Comparison of ENCODE assay signal across 24 cellular contexts in genomic region chr10:79254333-79255006, GRCh38.
A peak's percentile ranks its signal among the peaks of the same experiment; 100 is the strongest.
DNase-seq lines count a peak whose midpoint lies in the region; ATAC-seq, FAIRE-seq and TF ChIP-seq lines count a peak whose summit lies in the region.
"Had no signal": no experiment of that assay in that cellular context is flagged by ENCODE, and none has a peak within 500 bp of the region (broad histone marks: within the 10 kb centered on the region; RNA-seq: fewer than 3 reads in every experiment).

No MANE protein-coding gene starts in this region.

- H3K36me3 Mint-ChIP-seq in H9 (ENCODE audit: insufficient read depth in 1 of 3, low read depth in 3 of 3), result peaks cover 0 to 6% (median 3%) of the 10 kb centered on the region in 3 experiments; a peak in 2 of 7 replicates
- H3K36me3 Mint-ChIP-seq in activated T-helper 17 cell treated with anti-CD3 and anti-CD28 coated beads, Interleukin-2, amount 50 U/mL, for 72 hours (ENCODE audit: low read depth), result no peaks in the 10 kb centered on the region

- H3K4me1 Mint-ChIP-seq in H9, result peaks cover 0 to 12% of the 10 kb centered on the region in 2 experiments; a peak in 2 of 4 replicates
- H3K4me1 Mint-ChIP-seq in activated T-helper 17 cell treated with anti-CD3 and anti-CD28 coated beads, Interleukin-2, amount 50 U/mL, for 72 hours, result peaks cover 23% of the 10 kb centered on the region

- no peak overlapping the region for H3T11ph ChIP-seq in H9 (ENCODE audit: low read length)

- no peak for FAIRE-seq in GM12878 (lab: Jason Lieb, UNC)
- FAIRE-seq: D721Med, endometrium had no signal

- in situ Hi-C loops in G401 (cut with HindIII; ENCODE audit: low sequenced_read_pairs) (no loop called here), GM12878 (cut with MboI) (no loop called here)

- H4K8ac ChIP-seq in H9 (replicated peaks; ENCODE audit: insufficient read length, low read depth, low read length), result no peak overlapping the region

- no peak overlapping the region for H2BK120ac ChIP-seq in H9 (ENCODE audit: low read depth, low read length, poor library complexity, severe bottlenecking)

- no peak overlapping the region for H3K56ac ChIP-seq in H9 (ENCODE audit: insufficient read length, low read depth, low read length)

- no peak overlapping the region for H2AK5ac ChIP-seq in H9 (ENCODE audit: insufficient read length, low read length)

- H3K27ac ChIP-seq in H9 (ENCODE audit: insufficient read length, low read depth, low read length), result no peak overlapping the region
- H3K27ac ChIP-seq in GM12878 (ENCODE audit: control insufficient read depth, insufficient read depth), result peak overlapping the region; percentile 21
- H3K27ac ChIP-seq in neutrophil, result peak overlapping the region; percentile 18
- H3K27ac ChIP-seq: brain microvascular endothelial cell, thoracic aorta, WERI-Rb-1 had no signal

- no peak overlapping the region for H2BK15ac ChIP-seq in H9 (ENCODE audit: low read depth, low read length)

- H3K4me3 ChIP-seq in GM12878 (peak overlapping the region; percentile 25; the same call in 1 of the 2 replicates), neutrophil (ENCODE audit: low read depth in 1 of 2, low read length in 1 of 2) (no peak overlapping the region)
- H3K4me3 ChIP-seq: thoracic aorta had no signal

- H3K23me2 ChIP-seq in H9 (ENCODE audit: insufficient read length, low read depth, low read length, poor library complexity, severe bottlenecking), result no peaks in the 10 kb centered on the region

- peaks cover 2% of the 10 kb centered on the region for H3K27me3 Mint-ChIP-seq in H9 (ENCODE audit: low read depth)
- no peaks in the 10 kb centered on the region for H3K27me3 Mint-ChIP-seq in activated T-helper 17 cell treated with anti-CD3 and anti-CD28 coated beads, Interleukin-2, amount 50 U/mL, for 72 hours
- H3K27me3 Mint-ChIP-seq: activated naive CD8-positive, alpha-beta T cell treated with anti-CD3 and anti-CD28 coated beads, Interleukin-2, amount 50 U/mL, for 24 hours; progenitor cell of endocrine pancreas had no signal

- H3K4me2 ChIP-seq in H9 (ENCODE audit: insufficient read depth, insufficient read length, low read length) (no peak overlapping the region), GM12878 (ENCODE audit: control insufficient read depth, insufficient read depth) (peak overlapping the region; percentile 54)

- H3K27me3 ChIP-seq in H9 (ENCODE audit: insufficient read depth, low read length), result no peaks in the 10 kb centered on the region
- no peaks in the 10 kb centered on the region for H3K27me3 ChIP-seq in GM12878 (replicated peaks in 1 of 2; ENCODE audit: control insufficient read depth in 2 of 2, insufficient read depth in 2 of 2, low read length in 1 of 2)
- H3K27me3 ChIP-seq in neutrophil, result no peaks in the 10 kb centered on the region
- H3K27me3 ChIP-seq: brain microvascular endothelial cell had no signal

- H3K9ac ChIP-seq in H9 (ENCODE audit: extremely low read depth, insufficient read length, low read length), result no peak overlapping the region
- H3K9ac ChIP-seq in GM12878 (ENCODE audit: control insufficient read depth, insufficient read depth, low read length), result peak overlapping the region; percentile 36; the same call in 1 of the 2 replicates

- no peak overlapping the region for H3K4ac ChIP-seq in H9 (ENCODE audit: low read depth, low read length)

- H3K9me3 ChIP-seq in H9 (ENCODE audit: control insufficient read depth, low read depth, low read length), result no peaks in the 10 kb centered on the region
- no peaks in the 10 kb centered on the region for H3K9me3 ChIP-seq in GM12878 (replicated peaks; ENCODE audit: control insufficient read depth, insufficient read depth, low read length)
- no peaks in the 10 kb centered on the region for H3K9me3 ChIP-seq in neutrophil
- H3K9me3 ChIP-seq: thoracic aorta had no signal

- H4K20me1 ChIP-seq in H9 (ENCODE audit: control insufficient read depth, insufficient read depth, insufficient read length) (no peaks in the 10 kb centered on the region), GM12878 (ENCODE audit: control insufficient read depth, insufficient read depth) (peaks cover 12% of the 10 kb centered on the region; the same call in 1 of the 2 replicates)

- CTCF ChIA-PET in GM12878 (lab: Yijun Ruan, JAX), result interaction anchor here (0.6 to 1.6 kb wide), 2 partner anchors 32 to 91 kb away, joined by 3 to 5 read pairs; no protein-coding TSS in a partner anchor

- BruUV-seq in GM12878 (replicated peaks; lab: Mats Ljungman, UMichigan), result no TSS peak

- H3K4me1 ChIP-seq in H9 (ENCODE audit: insufficient read depth, low read length), result no peaks in the 10 kb centered on the region
- peaks cover 65% of the 10 kb centered on the region for H3K4me1 ChIP-seq in GM12878 (ENCODE audit: control insufficient read depth, insufficient read depth, low read length)
- H3K4me1 ChIP-seq in neutrophil (ENCODE audit: control insufficient read depth in 1 of 2, insufficient read depth in 1 of 2, low read depth in 1 of 2, low read length in 1 of 2), result peaks cover 32 to 36% of the 10 kb centered on the region in 2 experiments

- H3K79me2 ChIP-seq in H9 (ENCODE audit: insufficient read depth, low read length), result no peaks in the 10 kb centered on the region
- H3K79me2 ChIP-seq in GM12878 (ENCODE audit: control insufficient read depth, insufficient read depth, low read length), result peaks cover 97% of the 10 kb centered on the region

- peak; percentile 62 for DNase-seq in G401 (ENCODE audit: low spot score)
- no peak for DNase-seq in H9
- no peak for DNase-seq in GM12878 (ENCODE audit: low read depth, low spot score)
- no peak for DNase-seq in SKM-1 (lab: John Stamatoyannopoulos, UW; ENCODE audit: unreplicated experiment)
- no peak for DNase-seq in HPDE6-E6E7 (ENCODE audit: extremely low spot score)
- DNase-seq in HT-29 (ENCODE audit: low spot score), result no peak
- DNase-seq: activated CD4-positive, alpha-beta T cell treated with anti-CD3 and anti-CD28 coated beads, Interleukin-2, amount 50 U/mL, for 48 hours; activated effector memory CD4-positive, alpha-beta T cell treated with anti-CD3 and anti-CD28 coated beads, Interleukin-2, amount 50 U/mL, for 16 hours; activated naive CD8-positive, alpha-beta T cell treated with anti-CD3 and anti-CD28 coated beads, Interleukin-2, amount 50 U/mL, for 24 hours; brain microvascular endothelial cell; cortex of kidney; HCEC 1CT; NCI-H1092; NCI-H2029; NCI-H226; PC-3; WERI-Rb-1 had no signal

- H2AFZ ChIP-seq in H9 (ENCODE audit: low read length), result no peak overlapping the region
- no peak overlapping the region for H2AFZ ChIP-seq in GM12878 (ENCODE audit: control insufficient read depth, low read depth, low read length)

- no peak for TF ChIP-seq EP300 in GM12878 (IDR thresholded peaks at IDR 0.05; ENCODE audit: borderline replicate concordance in 1 of 2, control insufficient read depth in 1 of 2, low read depth in 2 of 2, low read length in 2 of 2)

- H3K9me3 Mint-ChIP-seq in H9, result no peaks in the 10 kb centered on the region
- H3K9me3 Mint-ChIP-seq in activated T-helper 17 cell treated with anti-CD3 and anti-CD28 coated beads, Interleukin-2, amount 50 U/mL, for 72 hours, result no peaks in the 10 kb centered on the region
- H3K9me3 Mint-ChIP-seq: activated naive CD8-positive, alpha-beta T cell treated with anti-CD3 and anti-CD28 coated beads, Interleukin-2, amount 50 U/mL, for 24 hours; T-helper 1 cell treated with Interleukin-12 subunit alpha and Interleukin-12 subunit beta and Interleukin-4 antibody, amounts not matched to agents 30 μg/mL and 1 μg/mL, for 36 hours had no signal

- no peak overlapping the region for H3K27ac Mint-ChIP-seq in H9
- H3K27ac Mint-ChIP-seq in activated T-helper 17 cell treated with anti-CD3 and anti-CD28 coated beads, Interleukin-2, amount 50 U/mL, for 72 hours, result no peak overlapping the region
- H3K27ac Mint-ChIP-seq: progenitor cell of endocrine pancreas; T-helper 1 cell treated with Interleukin-12 subunit alpha and Interleukin-12 subunit beta and Interleukin-4 antibody, amounts not matched to agents 30 μg/mL and 1 μg/mL, for 36 hours had no signal

- no peak overlapping the region for H2BK5ac ChIP-seq in H9 (ENCODE audit: insufficient read length, low read length)

- ATAC-seq in GM12878, result peak; percentile 3; the same call in 1 of the 3 replicates
- no peak for ATAC-seq in activated T-helper 17 cell treated with anti-CD3 and anti-CD28 coated beads, Interleukin-2, amount 50 U/mL, for 72 hours (replicated peaks)
- ATAC-seq: PC-3 had no signal

- no peak overlapping the region for H3K23ac ChIP-seq in H9 (ENCODE audit: insufficient read length, low read depth, low read length)

- H2BK20ac ChIP-seq in H9 (ENCODE audit: low read depth, low read length, poor library complexity, severe bottlenecking), result no peak overlapping the region

- RAD21 ChIA-PET in GM12878 (lab: Charles Lee; ENCODE audit: unreplicated experiment), result interaction anchor here (1.1 to 1.6 kb wide), 3 partner anchors 10 to 30 kb away, joined by 3 to 4 read pairs (median 3); no protein-coding TSS in a partner anchor

- no peak overlapping the region for H4K91ac ChIP-seq in H9 (ENCODE audit: insufficient read length, low read depth, low read length)

- POLR2A ChIA-PET in GM12878 (lab: Charles Lee), result interaction anchor here (1.1 kb wide), 1 partner anchor 9 kb away, joined by 3 read pairs; no protein-coding TSS in a partner anchor

- H3K18ac ChIP-seq in H9 (ENCODE audit: insufficient read length, low read depth, low read length), result no peak overlapping the region

- TF ChIP-seq POLR2A in GM12878 (IDR thresholded peaks at IDR 0.05; ENCODE audit: low read depth, low read length), result no peak; the same call in 1 of the 2 replicates

- H4K5ac ChIP-seq in H9 (ENCODE audit: insufficient read length, low read depth, low read length), result no peak overlapping the region

- H2BK12ac ChIP-seq in H9 (ENCODE audit: insufficient read length, low read depth, low read length), result no peak overlapping the region

- SMC1A ChIA-PET in GM12878 (lab: Charles Lee; ENCODE audit: uncharacterized antibody, unreplicated experiment), result interaction anchor here (0.9 kb wide), 1 partner anchor 28 kb away, joined by 3 read pairs; no protein-coding TSS in a partner anchor

- no peak overlapping the region for H3K4me3 Mint-ChIP-seq in H9
- H3K4me3 Mint-ChIP-seq in activated T-helper 17 cell treated with anti-CD3 and anti-CD28 coated beads, Interleukin-2, amount 50 U/mL, for 72 hours, result no peak overlapping the region
- H3K4me3 Mint-ChIP-seq: activated naive CD8-positive, alpha-beta T cell treated with anti-CD3 and anti-CD28 coated beads, Interleukin-2, amount 50 U/mL, for 24 hours; T-helper 1 cell treated with Interleukin-12 subunit alpha and Interleukin-12 subunit beta and Interleukin-4 antibody, amounts not matched to agents 30 μg/mL and 1 μg/mL, for 36 hours had no signal

- H3K79me1 ChIP-seq in H9 (ENCODE audit: insufficient read depth, low read depth, low read length, poor library complexity, severe bottlenecking), result no peaks in the 10 kb centered on the region

- WGBS in H9 (ENCODE audit: extremely low coverage, insufficient read length, low lambda C conversion rate), result no CpG with 5 or more reads among the region's 18 CpGs
- WGBS in GM12878 (ENCODE audit: insufficient coverage, insufficient replicate concordance, low lambda C conversion rate, missing lambda C conversion rate), result 18% methylated on average over 18 of the region's 18 CpGs

- TF ChIP-seq CTCF in H9 (conservative IDR thresholded peaks at IDR 0.05) (no peak), GM12878 (IDR thresholded peaks at IDR 0.05 in 2 of 3, conservative IDR thresholded peaks at IDR 0.05 in 1 of 3; ENCODE audit: control insufficient read depth in 2 of 3, extremely low read depth in 1 of 3, insufficient read depth in 1 of 3, low read depth in 3 of 3, low read length in 3 of 3) (no peak), neutrophil (IDR thresholded peaks at IDR 0.05) (no peak)

- H3K14ac ChIP-seq in H9 (ENCODE audit: insufficient read depth, low read length), result peak overlapping the region; percentile 39

- intact Hi-C loops in GM12878 (cut with micrococcal nuclease; ENCODE audit: unreplicated experiment), result no loop called here

- TF ChIP-seq RAD21 in GM12878 (IDR thresholded peaks at IDR 0.05; ENCODE audit: insufficient read depth, low read depth, low read length), result no peak

- H3K36me3 ChIP-seq in GM12878 (ENCODE audit: control insufficient read depth in 2 of 2, insufficient read depth in 2 of 2, low read length in 1 of 2) (peaks cover 12 to 14% of the 10 kb centered on the region in 2 experiments), neutrophil (peaks cover 11% of the 10 kb centered on the region)
